Comparison of ENCODE assay signal across 22 cellular contexts in the genomic region with DNA sequence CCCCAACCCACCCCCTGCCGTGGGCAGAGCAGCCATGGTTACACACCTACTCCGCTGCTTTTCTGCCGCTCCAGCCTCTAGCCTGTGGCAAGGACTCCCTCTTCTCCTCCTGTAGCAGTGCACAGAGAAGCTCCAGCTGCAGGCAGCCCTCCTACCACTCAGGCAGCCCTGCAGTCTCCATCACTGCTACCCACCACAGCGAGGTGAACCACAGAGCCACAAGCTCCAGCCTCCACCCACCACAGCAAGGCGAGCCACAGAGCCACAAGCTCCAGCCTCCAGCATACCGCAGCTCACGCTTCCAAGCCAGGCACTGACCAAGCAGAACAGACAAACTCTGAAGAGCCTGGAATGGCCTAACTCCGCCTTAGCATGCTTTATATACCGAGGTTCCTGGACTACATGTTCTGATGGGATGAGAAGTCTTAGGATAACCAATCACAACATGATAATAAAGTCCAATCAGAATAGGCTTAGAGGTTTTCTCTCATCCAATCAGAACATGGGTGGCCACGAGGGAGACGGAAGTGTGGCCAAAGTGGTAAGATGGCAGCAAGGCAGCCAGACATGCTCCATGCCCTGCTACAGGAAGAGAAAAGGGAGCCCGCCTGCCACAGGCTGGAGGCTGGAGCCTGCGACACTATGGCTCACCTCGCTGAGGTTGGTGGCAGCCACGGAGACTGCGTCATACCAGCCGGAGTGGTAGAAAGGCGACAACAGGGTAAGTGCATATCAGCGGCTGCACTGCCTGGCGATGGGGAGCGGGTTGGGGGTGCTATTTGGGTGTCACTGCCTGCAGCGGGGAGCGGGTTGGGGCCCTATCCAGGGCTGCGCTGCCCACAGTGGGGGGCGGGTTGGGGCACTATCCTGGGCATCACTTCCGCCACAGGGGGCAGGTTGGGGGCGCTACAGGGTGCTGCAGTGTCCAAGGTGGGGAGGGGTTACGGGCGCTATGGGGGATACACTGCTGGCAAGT.
DNase-seq lines count a peak whose midpoint lies in the region; ATAC-seq and TF ChIP-seq lines count a peak whose summit lies in the region.
"Had no signal": no experiment of that assay in that cellular context is flagged by ENCODE, and none has a peak within 500 bp of the region (broad histone marks: within the 10 kb centered on the region; RNA-seq: fewer than 3 reads in every experiment).

No MANE protein-coding gene starts in this region.

- no peak overlapping the region for H3K4me3 ChIP-seq in Jurkat, Clone E6-1 (ENCODE audit: low read length)
- no peak overlapping the region for H3K4me3 ChIP-seq in mesenchymal stem cell (ENCODE audit: insufficient read depth in 1 of 2, low read depth in 1 of 2, low read length in 2 of 2)
- H3K4me3 ChIP-seq: GM23338, MG63, SJCRH30 had no signal

- H4K8ac ChIP-seq in mesenchymal stem cell (ENCODE audit: low read length), result no peak overlapping the region

- H3K36me3 Mint-ChIP-seq in stimulated activated effector memory CD8-positive, alpha-beta T cell treated with anti-CD3 and anti-CD28 coated beads, Interleukin-12 subunit alpha, Interleukin-12 subunit beta, amount 100 ng/mL, for 72 hours, result no peaks in the 10 kb centered on the region
- H3K36me3 Mint-ChIP-seq: CD4-positive, CD25-positive, alpha-beta regulatory T cell; IgD-negative memory B cell had no signal

- 97% methylated on average over 26 of the region's 29 CpGs for WGBS in mesenchymal stem cell

- H3K4me1 Mint-ChIP-seq in stimulated activated effector memory CD8-positive, alpha-beta T cell treated with anti-CD3 and anti-CD28 coated beads, Interleukin-12 subunit alpha, Interleukin-12 subunit beta, amount 100 ng/mL, for 72 hours, result no peaks in the 10 kb centered on the region
- H3K4me1 Mint-ChIP-seq: CD4-positive, CD25-positive, alpha-beta regulatory T cell; GM23338; IgD-negative memory B cell had no signal

- no peak overlapping the region for H3K4ac ChIP-seq in mesenchymal stem cell (ENCODE audit: low read depth in 1 of 2, low read length in 2 of 2)

- no peak overlapping the region for H2BK120ac ChIP-seq in mesenchymal stem cell (ENCODE audit: low read depth, low read length)

- peaks cover 10% of the 10 kb centered on the region for H3K9me3 ChIP-seq in mesenchymal stem cell (ENCODE audit: control insufficient read depth, low read length)
- H3K9me3 ChIP-seq: MG63, SJCRH30 had no signal

- H3K79me1 ChIP-seq in mesenchymal stem cell (replicated peaks; ENCODE audit: low read length, poor library complexity, severe bottlenecking), result no peaks in the 10 kb centered on the region

- no peak overlapping the region for H3K4me3 Mint-ChIP-seq in stimulated activated effector memory CD8-positive, alpha-beta T cell treated with anti-CD3 and anti-CD28 coated beads, Interleukin-12 subunit alpha, Interleukin-12 subunit beta, amount 100 ng/mL, for 72 hours
- H3K4me3 Mint-ChIP-seq: CD4-positive, CD25-positive, alpha-beta regulatory T cell; GM23338; T-helper 1 cell treated with Interleukin-12 subunit alpha and Interleukin-12 subunit beta and Interleukin-4 antibody, amounts not matched to agents 30 μg/mL and 1 μg/mL, for 36 hours had no signal

- H3K9ac ChIP-seq in mesenchymal stem cell (ENCODE audit: low read length), result no peak overlapping the region

- no peak overlapping the region for H3K23ac ChIP-seq in mesenchymal stem cell (ENCODE audit: low read length in 2 of 2)

- CTCF ChIA-PET in GM10248 (lab: Yijun Ruan, JAX), result no interaction called here

- H3K14ac ChIP-seq in mesenchymal stem cell (ENCODE audit: low read length in 2 of 2), result no peak overlapping the region

- no peak overlapping the region for H2BK15ac ChIP-seq in mesenchymal stem cell (ENCODE audit: low read depth, poor library complexity, severe bottlenecking)

- POLR2A ChIA-PET in GM10248 (lab: Yijun Ruan, JAX), result no interaction called here

- H3K4me2 ChIP-seq in mesenchymal stem cell (ENCODE audit: low read length, poor library complexity, severe bottlenecking), result no peak overlapping the region
- H3K4me2 ChIP-seq: GM23338 had no signal

- ATAC-seq in stimulated activated effector memory CD8-positive, alpha-beta T cell treated with anti-CD3 and anti-CD28 coated beads, Interleukin-12 subunit alpha, Interleukin-12 subunit beta, amount 100 ng/mL, for 72 hours, result peak; percentile 11
- ATAC-seq: HCT116 had no signal

- H3K9me3 Mint-ChIP-seq in stimulated activated effector memory CD8-positive, alpha-beta T cell treated with anti-CD3 and anti-CD28 coated beads, Interleukin-12 subunit alpha, Interleukin-12 subunit beta, amount 100 ng/mL, for 72 hours, result no peaks in the 10 kb centered on the region
- H3K9me3 Mint-ChIP-seq: IgD-negative memory B cell; T-helper 1 cell treated with Interleukin-12 subunit alpha and Interleukin-12 subunit beta and Interleukin-4 antibody, amounts not matched to agents 30 μg/mL and 1 μg/mL, for 36 hours had no signal

- no peak overlapping the region for H3K27ac ChIP-seq in mesenchymal stem cell (ENCODE audit: low read length, poor library complexity, severe bottlenecking)
- H3K27ac ChIP-seq: SJCRH30 had no signal

- H3K27me3 ChIP-seq in mesenchymal stem cell (ENCODE audit: control insufficient read depth in 1 of 2, insufficient read depth in 1 of 2, low read length in 2 of 2), result no peaks in the 10 kb centered on the region
- H3K27me3 ChIP-seq: MG63, SJCRH30 had no signal

- peak overlapping the region; percentile 35 for H4K91ac ChIP-seq in mesenchymal stem cell (ENCODE audit: low read length)

- no peak overlapping the region for H3K18ac ChIP-seq in mesenchymal stem cell (ENCODE audit: low read depth in 1 of 2, low read length in 2 of 2)

- H2BK12ac ChIP-seq in mesenchymal stem cell (ENCODE audit: low read length in 2 of 2), result no peak overlapping the region

- H2AK5ac ChIP-seq in mesenchymal stem cell (ENCODE audit: low read length, severe bottlenecking), result no peak overlapping the region

- H2AFZ ChIP-seq in mesenchymal stem cell (ENCODE audit: low read depth, low read length), result no peak overlapping the region
- H2AFZ ChIP-seq: GM23338 had no signal

- DNase-seq in Jurkat, Clone E6-1 (ENCODE audit: low read depth, low spot score), result peak; percentile 20
- no peak for DNase-seq in mesenchymal stem cell
- no peak for DNase-seq in stimulated activated effector memory CD8-positive, alpha-beta T cell treated with anti-CD3 and anti-CD28 coated beads, Interleukin-12 subunit alpha, Interleukin-12 subunit beta, amount 100 ng/mL, for 72 hours (ENCODE audit: low spot score in 2 of 2)
- DNase-seq in T-helper 1 cell, result no peak
- DNase-seq in GM10248 (ENCODE audit: extremely low spot score), result no peak
- no peak for DNase-seq in EL
- DNase-seq in NCI-H146 treated with DMSO at 0.1 percent for 48 hours (lab: John Stamatoyannopoulos, UW; ENCODE audit: unreplicated experiment), result no peak
- DNase-seq: CD4-positive, CD25-positive, alpha-beta regulatory T cell; MG63; NCI-H1048; NCI-H1436; NCI-H1930; NCI-H2227 treated with DMSO at 0.1 percent for 48 hours; NCI-H510A; NCI-H748 treated with DMSO at 0.1 percent for 48 hours; NK-92 treated with Interleukin-12 subunit alpha and Interleukin-12 subunit beta, amount 100 ng/mL, for 24 hours; OCI-M1; SJCRH30 had no signal

- no peak for TF ChIP-seq CTCF in GM10248 (IDR thresholded peaks at IDR 0.05; ENCODE audit: control extremely low read depth, extremely low read depth, low read depth, missing control alignments)

- no peak overlapping the region for H2BK5ac ChIP-seq in mesenchymal stem cell (ENCODE audit: low read depth, low read length, poor library complexity, severe bottlenecking)

- H3K4me1 ChIP-seq in mesenchymal stem cell (ENCODE audit: control insufficient read depth, insufficient read depth, low read depth, low read length), result no peaks in the 10 kb centered on the region
- H3K4me1 ChIP-seq: SJCRH30 had no signal

- H3K27ac Mint-ChIP-seq in stimulated activated effector memory CD8-positive, alpha-beta T cell treated with anti-CD3 and anti-CD28 coated beads, Interleukin-12 subunit alpha, Interleukin-12 subunit beta, amount 100 ng/mL, for 72 hours, result no peak overlapping the region
- H3K27ac Mint-ChIP-seq: CD4-positive, CD25-positive, alpha-beta regulatory T cell; GM23338; IgD-negative memory B cell; T-helper 1 cell treated with Interleukin-12 subunit alpha and Interleukin-12 subunit beta and Interleukin-4 antibody, amounts not matched to agents 30 μg/mL and 1 μg/mL, for 36 hours had no signal

- H3K36me3 ChIP-seq in mesenchymal stem cell (ENCODE audit: control insufficient read depth in 1 of 2, insufficient read depth in 2 of 2, low read depth in 1 of 2, low read length in 2 of 2), result no peaks in the 10 kb centered on the region
- H3K36me3 ChIP-seq: MG63, SJCRH30 had no signal
